12 cellular contexts compared by ENCODE assay signal in the genomic region with DNA sequence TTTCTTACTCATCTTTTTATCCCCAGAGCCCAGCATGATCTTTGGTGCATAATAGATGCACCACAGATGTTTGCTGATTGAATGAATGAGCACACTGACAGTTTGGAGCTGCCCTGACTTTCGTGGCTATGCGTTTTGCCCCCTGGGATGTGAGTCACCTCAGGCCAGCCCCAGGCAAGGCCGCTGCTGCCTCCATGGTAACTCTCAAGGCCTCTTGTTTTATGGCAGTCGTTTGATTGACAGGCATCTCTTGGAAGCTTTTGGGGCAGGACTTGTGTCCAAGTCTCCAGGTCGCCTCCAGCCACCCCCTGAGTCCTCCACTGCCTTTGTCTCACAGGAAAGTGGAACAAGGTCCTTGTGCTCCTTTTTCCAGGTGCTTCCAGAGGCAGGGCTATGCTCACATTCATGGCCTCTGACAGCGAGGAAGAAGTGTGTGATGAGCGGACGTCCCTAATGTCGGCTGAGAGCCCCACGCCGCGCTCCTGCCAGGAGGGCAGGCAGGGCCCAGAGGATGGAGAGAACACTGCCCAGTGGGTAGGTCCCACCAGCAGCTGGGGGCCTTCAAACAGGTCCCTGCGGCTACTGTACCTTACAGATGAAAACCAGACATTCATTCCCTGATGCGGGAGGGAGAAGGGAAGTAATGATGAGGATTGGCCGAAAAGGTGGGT. TPM values are rescaled to one million over a fixed set of nuclear protein-coding genes. Genes with fewer than 3 reads are reported as not detected.
A peak's percentile ranks its signal among the peaks of the same experiment; 100 is the strongest.
DNase-seq lines count a peak whose midpoint lies in the region; ATAC-seq and TF ChIP-seq lines count a peak whose summit lies in the region.
"Had no signal": no experiment of that assay in that cellular context is flagged by ENCODE, and none has a peak within 500 bp of the region (broad histone marks: within the 10 kb centered on the region; RNA-seq: fewer than 3 reads in every experiment).

No MANE protein-coding gene starts in this region.

- peaks cover 26% of the 10 kb centered on the region for H3K4me1 Mint-ChIP-seq in activated T-helper 17 cell treated with anti-CD3 and anti-CD28 coated beads, Interleukin-2, amount 50 U/mL, for 72 hours
- peaks cover 45% of the 10 kb centered on the region for H3K4me1 Mint-ChIP-seq in memory B cell

- DNase-seq in memory B cell (ENCODE audit: low spot score in 2 of 2), result no peak
- DNase-seq in RKO (ENCODE audit: low spot score), result no peak
- DNase-seq in NCI-H748 treated with DMSO at 0.1 percent for 48 hours (lab: John Stamatoyannopoulos, UW), result no peak
- DNase-seq: effector CD8-positive, alpha-beta T cell; KG1; PC-3; substantia nigra had no signal

- peak overlapping the region; percentile 66 to 92 (median 83) for H3K4me2 ChIP-seq in BLaER1 treated with 17β-estradiol and CSF1 and Interleukin-3, amounts not matched to agents 10 nM and 100 nM

- H3K9me3 ChIP-seq in BLaER1 treated with 17β-estradiol and CSF1 and Interleukin-3, amounts not matched to agents 10 nM and 100 nM (replicated peaks in 1 of 11), result no peaks in the 10 kb centered on the region
- H3K9me3 ChIP-seq in HEK293 (ENCODE audit: control insufficient read depth, insufficient read depth, low read depth, low read length), result no peaks in the 10 kb centered on the region

- H3K27me3 Mint-ChIP-seq in activated T-helper 17 cell treated with anti-CD3 and anti-CD28 coated beads, Interleukin-2, amount 50 U/mL, for 72 hours, result no peaks in the 10 kb centered on the region
- H3K27me3 Mint-ChIP-seq in memory B cell, result no peaks in the 10 kb centered on the region

- no peak for ATAC-seq in activated T-helper 17 cell treated with anti-CD3 and anti-CD28 coated beads, Interleukin-2, amount 50 U/mL, for 72 hours (replicated peaks)
- ATAC-seq in memory B cell (ENCODE audit: low read depth) (no peak), GM18511 (IDR thresholded peaks at IDR 0.05; ENCODE audit: unreplicated experiment) (no peak), GM21737 (IDR thresholded peaks at IDR 0.05; ENCODE audit: unreplicated experiment) (no peak)
- ATAC-seq: PC-3 had no signal

- peaks cover 0 to 33% (median 0%) of the 10 kb centered on the region in 11 experiments; a peak in 2 of 22 replicates for H3K36me3 ChIP-seq in BLaER1 treated with 17β-estradiol and CSF1 and Interleukin-3, amounts not matched to agents 10 nM and 100 nM
- peaks cover 20 to 96% of the 10 kb centered on the region in 2 experiments; a peak in 2 of 3 replicates for H3K36me3 ChIP-seq in HEK293 (ENCODE audit: control insufficient read depth in 2 of 2, insufficient read depth in 1 of 2, low read length in 2 of 2)

- CTCF ChIA-PET in HEK293 (lab: Yijun Ruan, JAX), result interaction anchor here (0.6 to 1.0 kb wide), 2 partner anchors 257 to 341 kb away, joined by 3 to 4 read pairs; no protein-coding TSS in a partner anchor

- peak overlapping the region in 2 of 11 experiments; percentile 58 to 60; a peak in 2 of 22 replicates for H3K27ac ChIP-seq in BLaER1 treated with 17β-estradiol and CSF1 and Interleukin-3, amounts not matched to agents 10 nM and 100 nM
- no peak overlapping the region for H3K27ac ChIP-seq in HEK293 (ENCODE audit: extremely low read depth, low read depth, low read length)

- no peaks in the 10 kb centered on the region for H3K9me3 Mint-ChIP-seq in activated T-helper 17 cell treated with anti-CD3 and anti-CD28 coated beads, Interleukin-2, amount 50 U/mL, for 72 hours
- no peaks in the 10 kb centered on the region for H3K9me3 Mint-ChIP-seq in memory B cell

- POLR2A ChIA-PET in HEK293 (lab: Yijun Ruan, JAX), result no interaction called here

- H3K4me3 Mint-ChIP-seq in activated T-helper 17 cell treated with anti-CD3 and anti-CD28 coated beads, Interleukin-2, amount 50 U/mL, for 72 hours, result peak overlapping the region; percentile 76
- H3K4me3 Mint-ChIP-seq in memory B cell, result peak overlapping the region; percentile 78

- peak overlapping the region in 3 of 11 experiments; percentile 43 to 69 (median 49); a peak in 1 of 22 replicates for H3K9ac ChIP-seq in BLaER1 treated with 17β-estradiol and CSF1 and Interleukin-3, amounts not matched to agents 10 nM and 100 nM

- TF ChIP-seq CTCF in HEK293 (tag by site-specific recombination; IDR thresholded peaks at IDR 0.05), result no peak

- peaks cover 50 to 64% (median 61%) of the 10 kb centered on the region in 10 experiments for H3K4me1 ChIP-seq in BLaER1 treated with 17β-estradiol and CSF1 and Interleukin-3, amounts not matched to agents 10 nM and 100 nM
- no peaks in the 10 kb centered on the region for H3K4me1 ChIP-seq in HEK293 (ENCODE audit: control insufficient read depth, insufficient read depth, low read length)

- H3K36me3 Mint-ChIP-seq in activated T-helper 17 cell treated with anti-CD3 and anti-CD28 coated beads, Interleukin-2, amount 50 U/mL, for 72 hours (ENCODE audit: low read depth), result no peaks in the 10 kb centered on the region
- H3K36me3 Mint-ChIP-seq in memory B cell, result peaks cover 27% of the 10 kb centered on the region

- no peaks in the 10 kb centered on the region for H3K27me3 ChIP-seq in BLaER1 treated with 17β-estradiol and CSF1 and Interleukin-3, amounts not matched to agents 10 nM and 100 nM

- no peak overlapping the region for H3K4me3 ChIP-seq in BLaER1 treated with 17β-estradiol and CSF1 and Interleukin-3, amounts not matched to agents 10 nM and 100 nM
- no peak overlapping the region for H3K4me3 ChIP-seq in HEK293 (ENCODE audit: low read depth, low read length)

- H4K20me1 ChIP-seq in BLaER1 treated with 17β-estradiol and CSF1 and Interleukin-3, amounts not matched to agents 10 nM and 100 nM, result peaks cover 0 to 5% (median 0%) of the 10 kb centered on the region in 11 experiments; a peak in 3 of 22 replicates

- peak overlapping the region; percentile 83 for H3K27ac Mint-ChIP-seq in activated T-helper 17 cell treated with anti-CD3 and anti-CD28 coated beads, Interleukin-2, amount 50 U/mL, for 72 hours
- H3K27ac Mint-ChIP-seq in memory B cell, result peak overlapping the region; percentile 94

TF ChIP-seq in HEK293, 187 proteins besides CTCF, POLR2A, EP300 and RAD21:
- TF ChIP-seq SCRT2 (tag by site-specific recombination; IDR thresholded peaks at IDR 0.05) (0 out of 2 replicates have a peak, but pooled peaks have one; percentile 24), ZEB2 (tag by site-specific recombination; IDR thresholded peaks at IDR 0.05) (no peak)

RNA-seq across cellular contexts. Expression of a gene that starts 11.2 kb away (rescaled TPM):
- 10 to 100 TPM in 1 of 2 donors, 1 to 10 TPM in 1; 8.2 to 11.0 TPM for total RNA-seq in activated T-helper 17 cell treated with anti-CD3 and anti-CD28 coated beads, Interleukin-2, amount 50 U/mL, for 72 hours

RNA-seq across cellular contexts. Expression of a gene that starts 58.4 kb away (rescaled TPM):
- 10 to 100 TPM; 28.8 to 43.1 TPM for total RNA-seq in activated T-helper 17 cell treated with anti-CD3 and anti-CD28 coated beads, Interleukin-2, amount 50 U/mL, for 72 hours
